ENCODE assay signal across 8 cellular contexts in the genomic region with DNA sequence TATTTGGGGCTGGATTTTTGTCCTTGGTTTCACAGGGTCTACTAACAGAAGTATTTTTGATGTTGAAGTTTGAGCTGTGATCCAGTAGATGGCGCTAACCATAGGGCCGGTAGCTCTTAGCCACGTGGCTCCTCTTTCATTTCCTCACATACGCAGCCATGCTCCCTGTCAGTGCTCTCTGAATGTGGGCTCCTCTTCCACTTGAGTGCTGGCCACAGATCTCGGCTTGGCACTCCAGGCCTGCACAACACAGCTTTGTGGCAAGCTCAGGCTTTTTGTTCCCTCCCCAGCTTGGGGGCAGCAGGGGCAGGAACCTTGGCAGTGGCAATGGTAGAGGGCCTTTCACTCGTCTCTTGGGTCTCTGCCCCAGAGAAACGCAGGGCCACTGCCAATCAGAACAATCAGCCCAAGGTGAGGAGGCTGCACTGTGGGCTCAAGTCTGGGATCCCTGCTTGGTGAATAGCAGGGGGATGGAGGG. TPM values are rescaled to one million over a fixed set of nuclear protein-coding genes. Genes with fewer than 3 reads are reported as not detected.
A peak's percentile ranks its signal among the peaks of the same experiment; 100 is the strongest.
DNase-seq lines count a peak whose midpoint lies in the region; ATAC-seq and TF ChIP-seq lines count a peak whose summit lies in the region.

No MANE protein-coding gene starts in this region.

- no peak overlapping the region for H2AFZ ChIP-seq in OCI-LY1 (ENCODE audit: low read length)
- H2AFZ ChIP-seq in mesenchymal stem cell (ENCODE audit: low read depth, low read length) = peak overlapping the region; percentile 69

- no peak overlapping the region for H2BK15ac ChIP-seq in mesenchymal stem cell (ENCODE audit: low read depth, poor library complexity, severe bottlenecking)

- H3K4me2 ChIP-seq in OCI-LY1 (ENCODE audit: low read length) (peak overlapping the region; percentile 9; the same call in 1 of the 2 replicates), mesenchymal stem cell (ENCODE audit: low read length, poor library complexity, severe bottlenecking) (no peak overlapping the region)

- peaks cover 6% of the 10 kb centered on the region; the same call in 1 of the 2 replicates for H3F3A ChIP-seq in OCI-LY1 (ENCODE audit: insufficient read depth, low read length)

- H2BK5ac ChIP-seq in mesenchymal stem cell (ENCODE audit: low read depth, low read length, poor library complexity, severe bottlenecking) = no peak overlapping the region

- no peaks in the 10 kb centered on the region for H3K79me1 ChIP-seq in mesenchymal stem cell (replicated peaks; ENCODE audit: low read length, poor library complexity, severe bottlenecking)

- H2AK5ac ChIP-seq in mesenchymal stem cell (ENCODE audit: low read length, severe bottlenecking) = no peak overlapping the region

- peak overlapping the region; percentile 20 for H4K8ac ChIP-seq in mesenchymal stem cell (ENCODE audit: low read length)

- H3K4ac ChIP-seq in mesenchymal stem cell (ENCODE audit: low read depth in 1 of 2, low read length in 2 of 2) = peak overlapping the region in 1 of 2 experiments; percentile 17

- H3K23ac ChIP-seq in mesenchymal stem cell (ENCODE audit: low read length in 2 of 2) = no peak overlapping the region

- H3K36me3 ChIP-seq in OCI-LY1 (ENCODE audit: insufficient read depth, low read length) (peaks cover 30% of the 10 kb centered on the region), mesenchymal stem cell (ENCODE audit: control insufficient read depth in 1 of 2, insufficient read depth in 2 of 2, low read depth in 1 of 2, low read length in 2 of 2) (no peaks in the 10 kb centered on the region)

- H3K4me3 ChIP-seq in OCI-LY1 (ENCODE audit: low read depth, low read length, poor library complexity, severe bottlenecking) (no peak overlapping the region), mesenchymal stem cell (ENCODE audit: insufficient read depth in 1 of 2, low read depth in 1 of 2, low read length in 2 of 2) (no peak overlapping the region)

- peak overlapping the region in 1 of 2 experiments; percentile 10 for H2BK12ac ChIP-seq in mesenchymal stem cell (ENCODE audit: low read length in 2 of 2)

- ATAC-seq in GM18519 (IDR thresholded peaks at IDR 0.05; ENCODE audit: low FRiP score, unreplicated experiment) (peak; percentile 68), HG03280 (IDR thresholded peaks at IDR 0.05; ENCODE audit: unreplicated experiment) (peak; percentile 78), GM19455 (IDR thresholded peaks at IDR 0.05; ENCODE audit: unreplicated experiment) (no peak)

- H3K9me2 ChIP-seq in OCI-LY1 (ENCODE audit: low read depth, low read length) = no peaks in the 10 kb centered on the region

- DNase-seq in DMS153 treated with DMSO at 0.1 percent for 48 hours (lab: John Stamatoyannopoulos, UW; ENCODE audit: unreplicated experiment) = peak; percentile 0
- no peak for DNase-seq in DMS153 (lab: John Stamatoyannopoulos, UW)
- peak; percentile 37 for DNase-seq in cerebellar cortex (ENCODE audit: low spot score)
- DNase-seq in mesenchymal stem cell = peak; percentile 70

- TF ChIP-seq CTCF in OCI-LY1 (IDR thresholded peaks at IDR 0.05; ENCODE audit: low read length) = peak; percentile 60

- peaks cover 47% of the 10 kb centered on the region for H3K4me1 ChIP-seq in OCI-LY1 (ENCODE audit: insufficient read depth, low read length, severe bottlenecking)
- H3K4me1 ChIP-seq in mesenchymal stem cell (ENCODE audit: control insufficient read depth, insufficient read depth, low read depth, low read length) = peaks cover 3% of the 10 kb centered on the region

- H3K9ac ChIP-seq in OCI-LY1 (ENCODE audit: low read length) (peak overlapping the region; percentile 22; the same call in 1 of the 2 replicates), mesenchymal stem cell (ENCODE audit: low read length) (no peak overlapping the region)

- H4K91ac ChIP-seq in mesenchymal stem cell (ENCODE audit: low read length) = peak overlapping the region; percentile 73

- H3K18ac ChIP-seq in mesenchymal stem cell (ENCODE audit: low read depth in 1 of 2, low read length in 2 of 2) = peak overlapping the region; percentile 61 to 69

- H3K9me3 ChIP-seq in OCI-LY1 (ENCODE audit: low read length) (peaks cover 26% of the 10 kb centered on the region), mesenchymal stem cell (ENCODE audit: control insufficient read depth, low read length) (no peaks in the 10 kb centered on the region)

- peak overlapping the region in 1 of 2 experiments; percentile 36 for H3K14ac ChIP-seq in mesenchymal stem cell (ENCODE audit: low read length in 2 of 2)

- 35% methylated on average over 7 of the region's 7 CpGs for WGBS in mesenchymal stem cell

- peaks cover 16% of the 10 kb centered on the region; the same call in 1 of the 2 replicates for H3K79me2 ChIP-seq in OCI-LY1 (ENCODE audit: insufficient read depth, low read length)

- H2BK120ac ChIP-seq in mesenchymal stem cell (ENCODE audit: low read depth, low read length) = no peak overlapping the region

- H3K27me3 ChIP-seq in OCI-LY1 (ENCODE audit: insufficient read depth, low read length) = no peaks in the 10 kb centered on the region
- peaks cover 0 to 13% of the 10 kb centered on the region in 2 experiments for H3K27me3 ChIP-seq in mesenchymal stem cell (ENCODE audit: control insufficient read depth in 1 of 2, insufficient read depth in 1 of 2, low read length in 2 of 2)

- H3K27ac ChIP-seq in OCI-LY1 (ENCODE audit: low read depth, low read length, poor library complexity, severe bottlenecking) (peak overlapping the region; percentile 64), mesenchymal stem cell (ENCODE audit: low read length, poor library complexity, severe bottlenecking) (no peak overlapping the region)

- H4K20me1 ChIP-seq in OCI-LY1 (ENCODE audit: insufficient read depth, low read length) = no peaks in the 10 kb centered on the region

RNA-seq across cellular contexts. Expression of a gene that starts 18.6 kb away (rescaled TPM):
- 8.4 TPM for polyA plus RNA-seq in mesenchymal stem cell (2013, experiment 1 of 2)
- polyA plus RNA-seq in mesenchymal stem cell (2013, experiment 2 of 2) = 9.5 TPM
